Comparison of ENCODE assay signal across 22 cellular contexts in the genomic region with DNA sequence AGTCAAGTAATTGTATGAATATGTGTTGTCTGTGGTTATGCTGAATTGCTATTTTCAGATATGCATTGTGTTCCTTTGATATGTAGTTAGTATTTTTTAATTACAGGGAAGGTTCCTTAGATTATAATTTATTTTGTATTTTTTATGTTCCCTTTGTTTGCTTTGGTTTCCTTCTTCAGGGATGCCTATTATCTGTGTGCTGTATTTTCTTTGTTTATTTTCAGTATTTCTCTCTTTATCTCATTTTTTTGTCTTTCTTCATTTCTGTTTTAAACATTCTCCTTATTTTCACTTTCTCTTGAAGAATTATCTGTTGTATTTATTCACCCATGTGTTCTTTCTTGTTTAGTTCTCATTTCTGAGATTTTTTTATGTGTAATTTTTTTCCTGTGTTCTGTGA.
"Had no signal": no experiment of that assay in that cellular context is flagged by ENCODE, and none has a peak within 500 bp of the region (broad histone marks: within the 10 kb centered on the region; RNA-seq: fewer than 3 reads in every experiment).

No MANE protein-coding gene starts in this region.

- H3K27ac ChIP-seq: left ventricle myocardium inferior, ovary, right atrium auricular region, right lobe of liver, stomach, testis, thyroid gland, uterus had no signal

- ATAC-seq: natural killer cell; right lobe of liver; stimulated activated naive B cell treated with anti-CD40 and anti-IgM and Interleukin-4, amounts not matched to agents 10 μg/mL and 1 μg/mL and 100 μg/mL, for 72 hours; stimulated activated naive CD8-positive, alpha-beta T cell treated with anti-CD3 and anti-CD28 coated beads, Interleukin-15, Interleukin-2, amounts not matched to agents 100 U/mL and 50 U/mL, for 24 hours had no signal

- H3K36me3 ChIP-seq: left ventricle myocardium inferior, ovary, right atrium auricular region, right lobe of liver, stomach, thyroid gland, uterus had no signal

- H3K9me3 ChIP-seq: left ventricle myocardium inferior, ovary, right atrium auricular region, right lobe of liver, stomach, testis, thyroid gland, uterus had no signal

- H3K9me3 Mint-ChIP-seq: naive B cell; natural killer cell; stimulated activated naive B cell treated with anti-CD40 and anti-IgM and Interleukin-4, amounts not matched to agents 10 μg/mL and 1 μg/mL and 100 μg/mL, for 72 hours had no signal

- H3K27ac Mint-ChIP-seq: mesothelial cell of epicardium; naive B cell; natural killer cell; progenitor cell of endocrine pancreas; stimulated activated naive B cell treated with anti-CD40 and anti-IgM and Interleukin-4, amounts not matched to agents 10 μg/mL and 1 μg/mL and 100 μg/mL, for 72 hours had no signal

- H3K4me3 Mint-ChIP-seq: mesothelial cell of epicardium; naive B cell; natural killer cell; stimulated activated naive B cell treated with anti-CD40 and anti-IgM and Interleukin-4, amounts not matched to agents 10 μg/mL and 1 μg/mL and 100 μg/mL, for 72 hours had no signal

- H3K4me1 Mint-ChIP-seq: mesothelial cell of epicardium had no signal

- H3K4me1 ChIP-seq: left ventricle myocardium inferior, right atrium auricular region, right lobe of liver, stomach, testis, thyroid gland, uterus had no signal

- DNase-seq: hippocampal formation; left ventricle myocardium inferior; mesendoderm; naive B cell; natural killer cell; ovary; right lobe of liver; stimulated activated CD4-positive, alpha-beta T cell treated with anti-CD3 and anti-CD28 coated beads, Interleukin-12 subunit alpha, Interleukin-12 subunit beta, amount 100 ng/mL, for 4 hours; stimulated activated CD4-positive, alpha-beta T cell treated with anti-CD3 and anti-CD28 coated beads, Interleukin-15, amount 100 ng/mL, for 24 hours; stimulated activated CD4-positive, alpha-beta T cell treated with anti-CD3 and anti-CD28 coated beads, Interleukin-2, amount 100 ng/mL, for 24 hours; stimulated activated CD4-positive, alpha-beta T cell treated with anti-CD3 and anti-CD28 coated beads, Interleukin-4, amount 100 ng/mL, for 1 hour; stimulated activated naive B cell treated with anti-CD40 and anti-IgM and Interleukin-4, amounts not matched to agents 10 μg/mL and 1 μg/mL and 100 μg/mL, for 72 hours; stimulated activated naive CD8-positive, alpha-beta T cell treated with anti-CD3 and anti-CD28 coated beads, Interleukin-15, Interleukin-2, amounts not matched to agents 100 U/mL and 50 U/mL, for 24 hours; stomach; testis; thyroid gland; trophoblast cell; uterus had no signal

- H3K36me3 Mint-ChIP-seq: naive B cell; natural killer cell; stimulated activated naive B cell treated with anti-CD40 and anti-IgM and Interleukin-4, amounts not matched to agents 10 μg/mL and 1 μg/mL and 100 μg/mL, for 72 hours had no signal

- H3K27me3 ChIP-seq: ovary, right atrium auricular region, right lobe of liver, stomach, thyroid gland, uterus had no signal

- H3K4me3 ChIP-seq: left ventricle myocardium inferior, lung, ovary, right atrium auricular region, right lobe of liver, stomach, testis, thyroid gland, uterus had no signal
